ENCODE assay signal across 8 cellular contexts in the genomic region with DNA sequence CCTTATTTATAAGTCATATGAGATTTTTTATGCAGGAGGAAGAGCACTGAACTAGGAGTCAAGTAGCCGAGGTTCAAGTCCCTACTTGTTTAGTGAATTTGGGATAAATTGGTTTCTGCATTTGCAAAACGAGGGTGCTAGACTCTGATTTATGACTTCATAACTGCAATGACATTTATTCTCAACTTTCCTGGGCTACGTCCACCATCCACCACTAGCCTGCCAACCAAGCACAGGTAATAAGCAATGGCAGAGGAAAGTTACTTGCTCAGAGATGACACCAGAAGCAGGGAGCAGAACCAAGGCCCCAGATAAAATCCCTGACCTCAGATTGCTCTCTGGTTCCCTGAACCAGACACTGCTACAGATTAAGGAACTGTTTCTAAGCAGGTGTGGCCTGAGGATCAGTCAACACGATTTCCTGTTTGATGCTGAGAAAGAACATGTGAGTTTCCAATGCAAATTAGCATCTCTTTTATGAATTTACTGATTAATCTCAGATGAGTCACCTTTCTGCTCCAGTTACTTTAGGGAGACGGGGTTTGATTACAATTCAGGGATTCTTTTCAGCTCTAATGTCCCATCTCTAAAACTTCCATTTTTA. TPM values are rescaled to one million over a fixed set of nuclear protein-coding genes. Genes with fewer than 3 reads are reported as not detected.
DNase-seq lines count a peak whose midpoint lies in the region; ATAC-seq and TF ChIP-seq lines count a peak whose summit lies in the region.

No MANE protein-coding gene starts in this region.

- H3K36me3 Mint-ChIP-seq in stimulated activated memory B cell treated with anti-CD40 and anti-IgM and Interleukin-4, amounts not matched to agents 10 μg/mL and 1 μg/mL and 100 μg/mL, for 72 hours: no peaks in the 10 kb centered on the region
- no peaks in the 10 kb centered on the region for H3K36me3 Mint-ChIP-seq in naive thymus-derived CD8-positive, alpha-beta T cell

- H3K27me3 Mint-ChIP-seq in stimulated activated memory B cell treated with anti-CD40 and anti-IgM and Interleukin-4, amounts not matched to agents 10 μg/mL and 1 μg/mL and 100 μg/mL, for 72 hours: no peaks in the 10 kb centered on the region
- H3K27me3 Mint-ChIP-seq in naive thymus-derived CD8-positive, alpha-beta T cell: no peaks in the 10 kb centered on the region

- H3K4me3 ChIP-seq in Peyer's patch: no peak overlapping the region

- intact Hi-C loops in posterior vena cava (cut with DNase I): no loop called here

- peak overlapping the region in 3 of 4 donors; percentile 20 to 71 (median 55) for H3K27ac ChIP-seq in Peyer's patch

- H3K4me1 Mint-ChIP-seq in stimulated activated memory B cell treated with anti-CD40 and anti-IgM and Interleukin-4, amounts not matched to agents 10 μg/mL and 1 μg/mL and 100 μg/mL, for 72 hours: peaks cover 57% of the 10 kb centered on the region
- peaks cover 0 to 33% (median 0%) of the 10 kb centered on the region in 4 donors for H3K4me1 Mint-ChIP-seq in naive thymus-derived CD8-positive, alpha-beta T cell

- no peaks in the 10 kb centered on the region for H3K27me3 ChIP-seq in Peyer's patch

- peaks cover 10 to 40% (median 17%) of the 10 kb centered on the region in 4 donors for H3K4me1 ChIP-seq in Peyer's patch

- no peak for TF ChIP-seq CTCF in Peyer's patch (IDR thresholded peaks at IDR 0.05)
- TF ChIP-seq CTCF in omental fat pad (IDR thresholded peaks at IDR 0.05): no peak

- H3K9me3 ChIP-seq in Peyer's patch: no peaks in the 10 kb centered on the region

- DNase-seq in NOMO-1 treated with DMSO at 0.1 percent for 48 hours (lab: John Stamatoyannopoulos, UW; ENCODE audit: unreplicated experiment) (peak; percentile 44), NOMO-1 treated with dmso at 0.1 percent for 144 hours (lab: John Stamatoyannopoulos, UW; ENCODE audit: unreplicated experiment) (no peak), Peyer's patch (peak in 2 of 3 donors; percentile 62 to 68), omental fat pad (ENCODE audit: low spot score) (no peak), posterior vena cava (ENCODE audit: low spot score) (no peak)
- DNase-seq in naive thymus-derived CD8-positive, alpha-beta T cell: no peak

- no peak for TF ChIP-seq POLR2A in Peyer's patch (IDR thresholded peaks at IDR 0.05)

- ATAC-seq in HG02884 (IDR thresholded peaks at IDR 0.05; ENCODE audit: unreplicated experiment) (peak; percentile 78), omental fat pad (ENCODE audit: low FRiP score) (no peak)
- peak; percentile 89 for ATAC-seq in stimulated activated memory B cell treated with anti-CD40 and anti-IgM and Interleukin-4, amounts not matched to agents 10 μg/mL and 1 μg/mL and 100 μg/mL, for 72 hours
- no peak for ATAC-seq in naive thymus-derived CD8-positive, alpha-beta T cell

- peaks cover 0 to 25% (median 0%) of the 10 kb centered on the region in 3 donors for H3K36me3 ChIP-seq in Peyer's patch

- no peaks in the 10 kb centered on the region for H3K9me3 Mint-ChIP-seq in stimulated activated memory B cell treated with anti-CD40 and anti-IgM and Interleukin-4, amounts not matched to agents 10 μg/mL and 1 μg/mL and 100 μg/mL, for 72 hours
- no peaks in the 10 kb centered on the region for H3K9me3 Mint-ChIP-seq in naive thymus-derived CD8-positive, alpha-beta T cell

- H3K27ac Mint-ChIP-seq in stimulated activated memory B cell treated with anti-CD40 and anti-IgM and Interleukin-4, amounts not matched to agents 10 μg/mL and 1 μg/mL and 100 μg/mL, for 72 hours: peak overlapping the region; percentile 18
- H3K27ac Mint-ChIP-seq in naive thymus-derived CD8-positive, alpha-beta T cell: no peak overlapping the region

- no peak overlapping the region for H3K4me3 Mint-ChIP-seq in stimulated activated memory B cell treated with anti-CD40 and anti-IgM and Interleukin-4, amounts not matched to agents 10 μg/mL and 1 μg/mL and 100 μg/mL, for 72 hours
- H3K4me3 Mint-ChIP-seq in naive thymus-derived CD8-positive, alpha-beta T cell: no peak overlapping the region

- POLR2A ChIA-PET in naive thymus-derived CD8-positive, alpha-beta T cell (lab: Charles Lee): no interaction called here

RNA-seq across cellular contexts. Expression of a gene that starts 52.7 kb away (rescaled TPM):
- 10 to 100 TPM; 27.0 to 63.7 (median 37.6) TPM for total RNA-seq in Peyer's patch
- total RNA-seq in omental fat pad: 100 to 1,000 TPM; 127 to 502 (median 297) TPM
- total RNA-seq in naive thymus-derived CD8-positive, alpha-beta T cell: not detected
- polyA plus RNA-seq in naive thymus-derived CD8-positive, alpha-beta T cell: not detected
- 100 to 1,000 TPM; 141 to 173 TPM for total RNA-seq in posterior vena cava

Comparison
In these comparisons a context has a peak if more than half of its experiments do, and no peak if none do; other contexts are left out.
1. DNase-seq: peak in NOMO-1 treated with DMSO at 0.1 percent for 48 hours (single experiment) and Peyer's patch (2 of 3); none in NOMO-1 treated with dmso at 0.1 percent for 144 hours (single experiment), omental fat pad (single experiment), naive thymus-derived CD8-positive, alpha-beta T cell (0 of 10) and posterior vena cava (single experiment).
2. ATAC-seq: peak in HG02884 (single experiment) and stimulated activated memory B cell treated with anti-CD40 and anti-IgM and Interleukin-4, amounts not matched to agents 10 μg/mL and 1 μg/mL and 100 μg/mL, for 72 hours (single experiment); none in omental fat pad (single experiment) and naive thymus-derived CD8-positive, alpha-beta T cell (0 of 2).
3. RNA of a gene that starts 52.7 kb away (total RNA-seq): 127 to 502 TPM in omental fat pad, 141 to 173 TPM in posterior vena cava and 27.0 to 63.7 TPM in Peyer's patch; not detected in naive thymus-derived CD8-positive, alpha-beta T cell; every median in the first group is over 10 times any median in the second.